ENCODE assay signal across 1 cellular context in the genomic region with DNA sequence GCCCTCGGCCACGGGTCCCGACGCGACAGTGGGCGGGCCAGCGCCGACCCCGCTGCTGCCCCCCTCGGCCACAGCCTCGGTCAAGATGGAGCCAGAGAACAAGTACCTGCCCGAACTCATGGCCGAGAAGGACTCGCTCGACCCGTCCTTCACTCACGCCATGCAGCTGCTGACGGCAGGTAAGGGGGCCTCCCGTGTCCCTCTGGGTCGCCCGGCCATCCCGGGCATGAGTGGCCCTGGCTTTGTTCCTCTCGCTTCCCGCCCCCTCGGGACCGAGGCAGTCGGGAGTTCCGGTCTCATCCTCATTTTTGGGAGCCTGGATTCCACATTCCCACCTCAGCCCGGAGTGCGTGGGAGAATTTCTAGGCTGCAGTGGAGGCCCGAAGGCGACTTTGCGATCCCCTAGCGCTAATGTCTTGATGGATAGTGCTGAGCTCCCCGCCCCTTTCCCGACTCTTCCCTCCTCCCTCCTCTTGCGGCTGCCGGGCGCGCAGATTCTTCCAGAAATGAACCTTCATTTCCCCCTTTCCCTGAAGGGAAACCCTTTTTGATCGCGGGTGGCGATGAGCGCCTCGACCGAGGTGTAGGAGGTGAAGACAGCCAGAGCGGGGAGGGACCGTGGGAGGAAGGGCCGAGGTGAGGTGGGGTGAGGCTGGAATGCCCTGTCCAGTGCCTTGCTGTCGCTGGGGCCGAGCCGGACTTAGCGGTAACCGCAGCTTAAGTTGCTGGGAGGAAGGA.
A peak's percentile ranks its signal among the peaks of the same experiment; 100 is the strongest.
TF ChIP-seq lines count a peak whose summit lies in the region.

No MANE protein-coding gene starts in this region.

TF ChIP-seq in H1, 55 proteins besides CTCF, POLR2A, EP300 and RAD21:
- no peak for TF ChIP-seq SIX5 (IDR thresholded peaks at IDR 0.05; ENCODE audit: low read depth, low read length)
- no peak for TF ChIP-seq TBP (IDR thresholded peaks at IDR 0.05; ENCODE audit: low read depth, low read length)
- TF ChIP-seq RNF2 (IDR thresholded peaks at IDR 0.05; ENCODE audit: borderline replicate concordance, low read depth, low read length, missing control alignments, poor library complexity, severe bottlenecking), result no peak
- TF ChIP-seq POLR2AphosphoS5 (IDR thresholded peaks at IDR 0.05; ENCODE audit: low read depth, low read length), result 0 out of 2 replicates have a peak, but pooled peaks have one; percentile 7
- TF ChIP-seq EGR1 (IDR thresholded peaks at IDR 0.05; ENCODE audit: borderline replicate concordance, low read depth, low read length), result no peak
- TF ChIP-seq JUND (IDR thresholded peaks at IDR 0.05; ENCODE audit: low read length), result no peak
- TF ChIP-seq SIN3A (conservative IDR thresholded peaks at IDR 0.05 in 1 of 2, IDR thresholded peaks at IDR 0.05 in 1 of 2; ENCODE audit: low read depth in 1 of 2, low read length in 2 of 2), result peak; percentile 40 to 41; a peak in 1 of 4 replicates
- peak; percentile 38 for TF ChIP-seq SAP30 (IDR thresholded peaks at IDR 0.05; ENCODE audit: insufficient read depth, insufficient replicate concordance, low read length)
- TF ChIP-seq CHD2 (IDR thresholded peaks at IDR 0.05; ENCODE audit: low read length), result no peak
- TF ChIP-seq TAF7 (optimal IDR thresholded peaks at IDR 0.05; ENCODE audit: borderline replicate concordance, low read depth, low read length), result no peak
- TF ChIP-seq, protein P1, sequence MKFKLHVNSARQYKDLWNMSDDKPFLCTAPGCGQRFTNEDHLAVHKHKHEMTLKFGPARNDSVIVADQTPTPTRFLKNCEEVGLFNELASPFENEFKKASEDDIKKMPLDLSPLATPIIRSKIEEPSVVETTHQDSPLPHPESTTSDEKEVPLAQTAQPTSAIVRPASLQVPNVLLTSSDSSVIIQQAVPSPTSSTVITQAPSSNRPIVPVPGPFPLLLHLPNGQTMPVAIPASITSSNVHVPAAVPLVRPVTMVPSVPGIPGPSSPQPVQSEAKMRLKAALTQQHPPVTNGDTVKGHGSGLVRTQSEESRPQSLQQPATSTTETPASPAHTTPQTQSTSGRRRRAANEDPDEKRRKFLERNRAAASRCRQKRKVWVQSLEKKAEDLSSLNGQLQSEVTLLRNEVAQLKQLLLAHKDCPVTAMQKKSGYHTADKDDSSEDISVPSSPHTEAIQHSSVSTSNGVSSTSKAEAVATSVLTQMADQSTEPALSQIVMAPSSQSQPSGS (IDR thresholded peaks at IDR 0.05; ENCODE audit: low read length), result no peak
- TF ChIP-seq FOSL1 (IDR thresholded peaks at IDR 0.05; ENCODE audit: insufficient read depth, low read depth, low read length), result no peak
- no peak for TF ChIP-seq HDAC6 (IDR thresholded peaks at IDR 0.05; ENCODE audit: low read depth, low read length)
- TF ChIP-seq ZNF274 (IDR thresholded peaks at IDR 0.05; ENCODE audit: borderline replicate concordance, extremely low read depth, low read length), result no peak
- no peak for TF ChIP-seq SUZ12 (IDR thresholded peaks at IDR 0.05; ENCODE audit: low read length)
- no peak for TF ChIP-seq BACH1 (IDR thresholded peaks at IDR 0.05; ENCODE audit: low read length)
- no peak for TF ChIP-seq SRF (IDR thresholded peaks at IDR 0.05; ENCODE audit: low read depth, low read length)
- no peak for TF ChIP-seq KDM5A (IDR thresholded peaks at IDR 0.05; ENCODE audit: low read length)
- TF ChIP-seq CREB1 (IDR thresholded peaks at IDR 0.05), result no peak
- no peak for TF ChIP-seq SP4 (IDR thresholded peaks at IDR 0.05; ENCODE audit: low read length)
- TF ChIP-seq POU5F1 (IDR thresholded peaks at IDR 0.05; ENCODE audit: low read depth, low read length), result no peak
- TF ChIP-seq TAF1 (IDR thresholded peaks at IDR 0.05; ENCODE audit: low read depth, low read length), result no peak
- no peak for TF ChIP-seq BCL11A (IDR thresholded peaks at IDR 0.05; ENCODE audit: low read depth in 2 of 2, low read length in 2 of 2)
- peak; percentile 38 for TF ChIP-seq KDM4A (IDR thresholded peaks at IDR 0.05; ENCODE audit: low read depth, low read length, severe bottlenecking)
- TF ChIP-seq, protein P2, sequence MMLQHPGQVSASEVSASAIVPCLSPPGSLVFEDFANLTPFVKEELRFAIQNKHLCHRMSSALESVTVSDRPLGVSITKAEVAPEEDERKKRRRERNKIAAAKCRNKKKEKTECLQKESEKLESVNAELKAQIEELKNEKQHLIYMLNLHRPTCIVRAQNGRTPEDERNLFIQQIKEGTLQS (IDR thresholded peaks at IDR 0.05; ENCODE audit: insufficient read depth, low read depth, low read length), result no peak
- no peak; the same call in 1 of the 2 replicates for TF ChIP-seq PHF8 (conservative IDR thresholded peaks at IDR 0.05; ENCODE audit: low read depth, low read length)
- TF ChIP-seq RBBP5 (IDR thresholded peaks at IDR 0.05; ENCODE audit: borderline replicate concordance, low read depth, low read length), result peak; percentile 64
- 0 out of 4 replicates have a peak, but pooled peaks of 1 of the 2 experiments have one; percentile 0 for TF ChIP-seq HDAC2 (IDR thresholded peaks at IDR 0.05; ENCODE audit: borderline replicate concordance in 1 of 2, low read depth in 2 of 2, low read length in 2 of 2)
- TF ChIP-seq TEAD4 (IDR thresholded peaks at IDR 0.05; ENCODE audit: low read depth, low read length), result 0 out of 2 replicates have a peak, but pooled peaks have one; percentile 54
- TF ChIP-seq EZH2 (IDR thresholded peaks at IDR 0.05; ENCODE audit: low read depth, low read length, severe bottlenecking), result no peak
- TF ChIP-seq SP1 (IDR thresholded peaks at IDR 0.05; ENCODE audit: low read depth, low read length), result no peak
- no peak for TF ChIP-seq YY1 (IDR thresholded peaks at IDR 0.05; ENCODE audit: low read depth, low read length)
